9 cellular contexts compared by ENCODE assay signal in genomic region chr17:44733753-44734152, GRCh38. TPM values are rescaled to one million over a fixed set of nuclear protein-coding genes. Genes with fewer than 3 reads are reported as not detected.
A peak's percentile ranks its signal among the peaks of the same experiment; 100 is the strongest.
DNase-seq lines count a peak whose midpoint lies in the region; ATAC-seq, FAIRE-seq and TF ChIP-seq lines count a peak whose summit lies in the region.
"Had no signal": no experiment of that assay in that cellular context is flagged by ENCODE, and none has a peak within 500 bp of the region (broad histone marks: within the 10 kb centered on the region; RNA-seq: fewer than 3 reads in every experiment).

No MANE protein-coding gene starts in this region.

- peak; percentile 9 for TF ChIP-seq CTCF in RWPE2 (IDR thresholded peaks at IDR 0.05; ENCODE audit: poor library complexity, severe bottlenecking)
- TF ChIP-seq CTCF in foreskin fibroblast (IDR thresholded peaks at IDR 0.05; ENCODE audit: low read depth, low read length): peak; percentile 14

- no peak overlapping the region for H3K4me3 ChIP-seq in RWPE2 (ENCODE audit: severe bottlenecking)
- H3K4me3 ChIP-seq in foreskin fibroblast (ENCODE audit: low read depth in 1 of 2, low read length in 2 of 2): no peak overlapping the region

- no peak for TF ChIP-seq POLR2A in GM12891 (IDR thresholded peaks at IDR 0.05; ENCODE audit: low read depth, low read length)

- ATAC-seq in RWPE2 (ENCODE audit: low read depth) (peak; percentile 61; the same call in 1 of the 3 replicates), HG03159 (IDR thresholded peaks at IDR 0.05; ENCODE audit: unreplicated experiment) (no peak)

- DNase-seq in ACHN: peak; percentile 41
- DNase-seq in GM12891 (ENCODE audit: insufficient read length, low spot score): no peak
- DNase-seq in RWPE2 (ENCODE audit: low spot score): no peak
- no peak for DNase-seq in foreskin fibroblast
- no peak for DNase-seq in 8988T
- DNase-seq in globus pallidus (ENCODE audit: low spot score): no peak
- no peak for DNase-seq in NCI-H128 (lab: John Stamatoyannopoulos, UW; ENCODE audit: unreplicated experiment)
- DNase-seq: DMS79 treated with DMSO at 0.1 percent for 48 hours had no signal

- H3K9me3 ChIP-seq in RWPE2 (ENCODE audit: severe bottlenecking): no peaks in the 10 kb centered on the region

- in situ Hi-C loops in ACHN (cut with HindIII; ENCODE audit: low pct_ligation_motif_present, low pct_unique_long_range_greater_than_20kb, low sequenced_read_pairs): no loop called here

- H3K27ac ChIP-seq in RWPE2 (ENCODE audit: poor library complexity, severe bottlenecking): no peak overlapping the region

- peak; percentile 40 for FAIRE-seq in GM12891 (lab: Jason Lieb, UNC)

- H3K36me3 ChIP-seq in RWPE2 (ENCODE audit: low read depth): peaks cover 43% of the 10 kb centered on the region

- no peaks in the 10 kb centered on the region for H3K27me3 ChIP-seq in RWPE2 (ENCODE audit: insufficient read depth, poor library complexity, severe bottlenecking)

- H3K4me1 ChIP-seq in RWPE2 (ENCODE audit: insufficient read depth, poor library complexity, severe bottlenecking): no peaks in the 10 kb centered on the region

TF ChIP-seq in GM12891, 5 proteins besides CTCF, POLR2A, EP300 and RAD21:
- no peak for TF ChIP-seq PAX5 (IDR thresholded peaks at IDR 0.05; ENCODE audit: insufficient read depth, low read length, severe bottlenecking)
- no peak for TF ChIP-seq TAF1 (IDR thresholded peaks at IDR 0.05; ENCODE audit: low read depth, low read length)
- TF ChIP-seq POU2F2 (IDR thresholded peaks at IDR 0.05; ENCODE audit: low read depth, low read length): no peak
- TF ChIP-seq POLR2AphosphoS5 (IDR thresholded peaks at IDR 0.05; ENCODE audit: low read depth, low read length): no peak
- TF ChIP-seq SPI1 (IDR thresholded peaks at IDR 0.05; ENCODE audit: low read depth, low read length): no peak

RNA-seq across cellular contexts. Expression of gene ADAM11, which starts 25.0 kb away (rescaled TPM):
- polyA plus RNA-seq in GM12891 (2012; ENCODE audit: low read depth, missing spikeins): 0.22 TPM

RNA-seq across cellular contexts. Expression of gene DBF4B, which starts 25.3 kb away (rescaled TPM):
- polyA plus RNA-seq in GM12891 (2012; ENCODE audit: low read depth, missing spikeins): 8.8 TPM

RNA-seq across cellular contexts. Expression of gene CCDC43, which starts 44.2 kb away (rescaled TPM):
- 12.9 TPM for polyA plus RNA-seq in GM12891 (2012; ENCODE audit: low read depth, missing spikeins)
